In genomic region chr6:28545955-28546354, GRCh38 we compare ENCODE assay signal across 1 cellular context.
TF ChIP-seq lines count a peak whose summit lies in the region.

No MANE protein-coding gene starts in this region.

TF ChIP-seq in K562, 482 proteins besides CTCF, POLR2A, EP300 and RAD21 (continued from another document):
- TF ChIP-seq ZNF277 (CRISPR knock-in tag; IDR thresholded peaks at IDR 0.05; ENCODE audit: borderline replicate concordance), result no peak
- no peak for TF ChIP-seq ZNF583 (CRISPR knock-in tag; IDR thresholded peaks at IDR 0.05)
- no peak for TF ChIP-seq MECOM (CRISPR knock-in tag; IDR thresholded peaks at IDR 0.05)
- no peak for TF ChIP-seq ZNF444 (CRISPR knock-in tag; IDR thresholded peaks at IDR 0.05)
- no peak for TF ChIP-seq PREB (CRISPR knock-in tag; IDR thresholded peaks at IDR 0.05)
- TF ChIP-seq TCF7 (IDR thresholded peaks at IDR 0.05; ENCODE audit: borderline replicate concordance), result no peak
- no peak for TF ChIP-seq CBX2 (IDR thresholded peaks at IDR 0.05; ENCODE audit: insufficient read depth, low read length, poor library complexity, severe bottlenecking)
- no peak for TF ChIP-seq ZNF717 (CRISPR knock-in tag; IDR thresholded peaks at IDR 0.05)
- TF ChIP-seq, protein P1, sequence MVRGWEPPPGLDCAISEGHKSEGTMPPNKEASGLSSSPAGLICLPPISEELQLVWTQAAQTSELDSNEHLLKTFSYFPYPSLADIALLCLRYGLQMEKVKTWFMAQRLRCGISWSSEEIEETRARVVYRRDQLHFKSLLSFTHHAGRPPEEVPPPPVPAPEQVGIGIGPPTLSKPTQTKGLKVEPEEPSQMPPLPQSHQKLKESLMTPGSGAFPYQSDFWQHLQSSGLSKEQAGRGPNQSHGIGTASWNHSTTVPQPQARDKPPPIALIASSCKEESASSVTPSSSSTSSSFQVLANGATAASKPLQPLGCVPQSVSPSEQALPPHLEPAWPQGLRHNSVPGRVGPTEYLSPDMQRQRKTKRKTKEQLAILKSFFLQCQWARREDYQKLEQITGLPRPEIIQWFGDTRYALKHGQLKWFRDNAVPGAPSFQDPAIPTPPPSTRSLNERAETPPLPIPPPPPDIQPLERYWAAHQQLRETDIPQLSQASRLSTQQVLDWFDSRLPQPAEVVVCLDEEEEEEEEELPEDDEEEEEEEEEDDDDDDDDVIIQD (CRISPR knock-in tag; IDR thresholded peaks at IDR 0.05), result no peak
- TF ChIP-seq SMARCB1 (IDR thresholded peaks at IDR 0.05; ENCODE audit: insufficient read length, low read depth), result no peak
- TF ChIP-seq GABPA (tag; conservative IDR thresholded peaks at IDR 0.05; ENCODE audit: low read depth), result no peak
- no peak for TF ChIP-seq HOXB6 (CRISPR knock-in tag; IDR thresholded peaks at IDR 0.05; ENCODE audit: borderline replicate concordance)
- no peak for TF ChIP-seq NR2C1 (IDR thresholded peaks at IDR 0.05)
- TF ChIP-seq NR2C1 (tag; IDR thresholded peaks at IDR 0.05), result no peak
